Comparison of ENCODE assay signal across 18 cellular contexts in the genomic region with DNA sequence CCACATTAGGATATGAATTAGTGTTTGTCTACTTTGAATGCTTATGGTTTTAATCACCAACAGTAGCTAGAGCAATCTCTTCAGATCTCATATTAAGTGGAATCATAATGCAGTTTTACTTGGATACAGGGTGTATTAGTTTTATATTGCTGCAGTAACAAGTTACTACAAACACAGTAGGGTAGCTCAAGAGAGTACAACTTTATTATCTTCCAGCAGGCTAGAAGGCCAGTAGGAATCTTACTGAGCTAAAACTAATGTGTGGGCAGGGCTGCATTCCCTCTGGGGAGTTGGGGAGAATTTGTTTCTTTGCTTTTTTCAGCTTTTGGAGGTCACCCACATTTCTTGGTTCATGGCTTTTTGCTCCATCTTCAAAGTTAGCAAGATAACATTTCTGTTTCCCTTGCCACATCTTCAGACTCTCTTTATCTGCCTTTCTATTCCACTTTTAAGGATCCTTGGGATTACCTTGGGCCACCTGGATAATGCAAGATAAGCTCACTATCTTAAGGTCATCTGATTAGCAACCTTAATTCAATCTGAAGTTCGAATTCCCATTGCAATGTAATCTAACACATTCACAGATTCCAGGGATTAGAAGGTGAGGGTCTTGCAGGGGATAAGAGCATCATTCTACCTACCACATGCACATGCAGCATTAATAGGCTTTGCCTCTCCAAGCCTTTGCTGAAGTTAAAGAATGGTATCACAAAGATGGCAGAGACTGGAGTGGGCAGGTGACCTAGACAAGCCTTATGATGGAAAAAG.
DNase-seq lines count a peak whose midpoint lies in the region; ATAC-seq and TF ChIP-seq lines count a peak whose summit lies in the region.
"Had no signal": no experiment of that assay in that cellular context is flagged by ENCODE, and none has a peak within 500 bp of the region (broad histone marks: within the 10 kb centered on the region; RNA-seq: fewer than 3 reads in every experiment).

No MANE protein-coding gene starts in this region.

- WGBS in endodermal cell (ENCODE audit: insufficient coverage in 1 of 2, insufficient read length in 1 of 2), 2 experiments: 11% methylated on average over 1 of the region's 1 CpG; no CpG with 5 or more reads in 1 of the 2 experiments

- H3K4me1 ChIP-seq in endodermal cell (ENCODE audit: control insufficient read depth, insufficient read depth, low read length): peaks cover 3% of the 10 kb centered on the region
- H3K4me1 ChIP-seq: BE2C had no signal

- H3K9ac ChIP-seq in endodermal cell (ENCODE audit: extremely low read depth, low read length, poor library complexity, severe bottlenecking): no peak overlapping the region

- peaks cover 40% of the 10 kb centered on the region for H3K4me1 Mint-ChIP-seq in endodermal cell
- H3K4me1 Mint-ChIP-seq: CD4-positive, CD25-positive, alpha-beta regulatory T cell; CD8-positive, alpha-beta memory T cell; H9 had no signal

- no peaks in the 10 kb centered on the region for H3K36me3 ChIP-seq in endodermal cell (ENCODE audit: control insufficient read depth, insufficient read depth, low read length)
- H3K36me3 ChIP-seq: BE2C had no signal

- no peaks in the 10 kb centered on the region for H3K9me3 Mint-ChIP-seq in endodermal cell
- H3K9me3 Mint-ChIP-seq: H9 had no signal

- intact Hi-C loops in left ventricle myocardium superior (cut with micrococcal nuclease) (no loop called here), cardiac septum (cut with DNase I) (no loop called here)

- DNase-seq in left ventricle myocardium superior: no peak
- DNase-seq in cardiac septum (ENCODE audit: low spot score): no peak
- peak; percentile 48 for DNase-seq in NCI-H82 treated with DMSO at 0.1 percent for 48 hours (lab: John Stamatoyannopoulos, UW; ENCODE audit: unreplicated experiment)
- no peak for DNase-seq in endodermal cell
- DNase-seq in occipital lobe (lab: John Stamatoyannopoulos, UW): no peak
- DNase-seq: ACHN; BE2C; C1 segment of cervical spinal cord; CD4-positive, CD25-positive, alpha-beta regulatory T cell; CD8-positive, alpha-beta memory T cell; COR-L47; DMS153; DMS79; GDM1; GOT3; H9; IMR-90 had no signal

- no peaks in the 10 kb centered on the region for H3K36me3 Mint-ChIP-seq in endodermal cell (ENCODE audit: low read depth)
- H3K36me3 Mint-ChIP-seq: CD4-positive, CD25-positive, alpha-beta regulatory T cell; CD8-positive, alpha-beta memory T cell had no signal

- no peak for TF ChIP-seq CTCF in endodermal cell (conservative IDR thresholded peaks at IDR 0.05)

- peak overlapping the region; percentile 52 for H3K4me3 ChIP-seq in endodermal cell (ENCODE audit: low read length)

- no peak overlapping the region for H3K27ac Mint-ChIP-seq in endodermal cell
- H3K27ac Mint-ChIP-seq: CD4-positive, CD25-positive, alpha-beta regulatory T cell; CD8-positive, alpha-beta memory T cell; H9 had no signal

- H3K27me3 ChIP-seq in endodermal cell (ENCODE audit: control insufficient read depth, insufficient read depth, low read length, poor library complexity, severe bottlenecking): peaks cover 8% of the 10 kb centered on the region
- H3K27me3 ChIP-seq: BE2C had no signal

- peaks cover 23% of the 10 kb centered on the region for H3K9me3 ChIP-seq in endodermal cell (ENCODE audit: control insufficient read depth, low read length)
- H3K9me3 ChIP-seq: BE2C had no signal

- H3K27ac ChIP-seq in endodermal cell (ENCODE audit: low read depth, low read length): no peak overlapping the region

- H3K27me3 Mint-ChIP-seq in endodermal cell (ENCODE audit: insufficient read depth): peaks cover 42% of the 10 kb centered on the region
- H3K27me3 Mint-ChIP-seq: CD4-positive, CD25-positive, alpha-beta regulatory T cell had no signal

- no peak overlapping the region for H3K4me3 Mint-ChIP-seq in endodermal cell
- H3K4me3 Mint-ChIP-seq: CD4-positive, CD25-positive, alpha-beta regulatory T cell; CD8-positive, alpha-beta memory T cell; H9 had no signal

- peak; percentile 50 for ATAC-seq in left ventricle myocardium superior
- no peak for ATAC-seq in GM21381 (IDR thresholded peaks at IDR 0.05; ENCODE audit: unreplicated experiment)
